ENCODE assay signal across 1 cellular context in the genomic region with DNA sequence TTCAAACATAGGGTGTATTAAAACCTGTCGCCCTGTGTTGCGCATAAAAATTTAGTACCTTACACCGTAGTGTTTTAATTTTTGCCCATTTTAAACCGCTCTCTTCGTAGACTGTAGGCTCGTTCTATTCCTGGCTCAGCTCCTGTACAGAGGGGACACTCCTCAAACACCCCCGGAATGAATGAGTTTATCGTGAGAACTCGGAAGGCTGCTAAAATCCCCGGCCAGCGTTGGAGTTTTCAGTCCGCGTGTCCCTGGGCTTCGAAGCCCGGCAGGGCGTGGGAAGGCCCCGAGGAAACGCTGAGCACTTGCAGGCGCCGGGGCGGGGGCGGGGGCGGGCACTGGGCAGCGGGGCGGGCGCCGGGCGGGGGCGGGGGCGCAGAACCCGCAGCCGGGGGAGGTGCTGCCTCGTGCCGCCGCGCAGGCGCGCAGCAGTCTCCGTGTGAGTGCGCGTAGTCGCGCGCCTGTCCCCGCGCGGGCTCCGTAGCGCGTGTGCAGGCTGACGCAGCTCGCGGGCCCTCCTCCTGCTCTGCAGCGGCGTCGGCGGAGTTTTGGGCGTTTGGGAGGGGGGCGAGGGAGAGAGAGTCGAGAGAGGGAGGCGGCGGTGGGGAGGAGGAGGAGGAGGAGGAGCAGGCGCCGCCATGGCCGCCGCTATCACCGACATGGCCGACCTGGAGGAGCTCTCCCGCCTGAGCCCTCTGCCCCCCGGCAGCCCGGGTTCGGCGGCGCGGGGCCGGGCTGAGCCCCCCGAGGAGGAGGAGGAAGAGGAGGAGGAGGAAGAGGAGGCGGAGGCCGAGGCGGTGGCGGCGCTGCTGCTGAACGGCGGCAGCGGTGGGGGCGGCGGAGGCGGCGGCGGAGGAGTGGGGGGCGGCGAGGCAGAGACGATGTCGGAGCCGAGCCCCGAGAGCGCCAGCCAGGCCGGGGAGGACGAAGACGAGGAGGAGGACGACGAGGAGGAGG.
TF ChIP-seq lines count a peak whose summit lies in the region.

A gene with protein sequence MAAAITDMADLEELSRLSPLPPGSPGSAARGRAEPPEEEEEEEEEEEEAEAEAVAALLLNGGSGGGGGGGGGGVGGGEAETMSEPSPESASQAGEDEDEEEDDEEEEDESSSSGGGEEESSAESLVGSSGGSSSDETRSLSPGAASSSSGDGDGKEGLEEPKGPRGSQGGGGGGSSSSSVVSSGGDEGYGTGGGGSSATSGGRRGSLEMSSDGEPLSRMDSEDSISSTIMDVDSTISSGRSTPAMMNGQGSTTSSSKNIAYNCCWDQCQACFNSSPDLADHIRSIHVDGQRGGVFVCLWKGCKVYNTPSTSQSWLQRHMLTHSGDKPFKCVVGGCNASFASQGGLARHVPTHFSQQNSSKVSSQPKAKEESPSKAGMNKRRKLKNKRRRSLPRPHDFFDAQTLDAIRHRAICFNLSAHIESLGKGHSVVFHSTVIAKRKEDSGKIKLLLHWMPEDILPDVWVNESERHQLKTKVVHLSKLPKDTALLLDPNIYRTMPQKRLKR (plus strand): TSS at position 434 of the 960 bp plus-strand sequence. CDS start 208 bp downstream, at position 642.

TF ChIP-seq in WTC11, 78 proteins besides CTCF, POLR2A, EP300 and RAD21 (continued from another document and continues in another):
- TF ChIP-seq, protein P1, sequence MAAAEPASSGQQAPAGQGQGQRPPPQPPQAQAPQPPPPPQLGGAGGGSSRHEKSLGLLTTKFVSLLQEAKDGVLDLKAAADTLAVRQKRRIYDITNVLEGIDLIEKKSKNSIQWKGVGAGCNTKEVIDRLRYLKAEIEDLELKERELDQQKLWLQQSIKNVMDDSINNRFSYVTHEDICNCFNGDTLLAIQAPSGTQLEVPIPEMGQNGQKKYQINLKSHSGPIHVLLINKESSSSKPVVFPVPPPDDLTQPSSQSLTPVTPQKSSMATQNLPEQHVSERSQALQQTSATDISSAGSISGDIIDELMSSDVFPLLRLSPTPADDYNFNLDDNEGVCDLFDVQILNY (CRISPR knock-in tag; IDR thresholded peaks at IDR 0.05): peak; percentile 36; the same call in 1 of the 2 replicates
- TF ChIP-seq GRHL2 (CRISPR knock-in tag; IDR thresholded peaks at IDR 0.05; ENCODE audit: insufficient replicate concordance, severe bottlenecking): no peak
- TF ChIP-seq NR2C2 (CRISPR knock-in tag; IDR thresholded peaks at IDR 0.05): no peak
- TF ChIP-seq, protein P2, sequence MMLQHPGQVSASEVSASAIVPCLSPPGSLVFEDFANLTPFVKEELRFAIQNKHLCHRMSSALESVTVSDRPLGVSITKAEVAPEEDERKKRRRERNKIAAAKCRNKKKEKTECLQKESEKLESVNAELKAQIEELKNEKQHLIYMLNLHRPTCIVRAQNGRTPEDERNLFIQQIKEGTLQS (CRISPR knock-in tag; conservative IDR thresholded peaks at IDR 0.05): no peak
- TF ChIP-seq, protein P3, sequence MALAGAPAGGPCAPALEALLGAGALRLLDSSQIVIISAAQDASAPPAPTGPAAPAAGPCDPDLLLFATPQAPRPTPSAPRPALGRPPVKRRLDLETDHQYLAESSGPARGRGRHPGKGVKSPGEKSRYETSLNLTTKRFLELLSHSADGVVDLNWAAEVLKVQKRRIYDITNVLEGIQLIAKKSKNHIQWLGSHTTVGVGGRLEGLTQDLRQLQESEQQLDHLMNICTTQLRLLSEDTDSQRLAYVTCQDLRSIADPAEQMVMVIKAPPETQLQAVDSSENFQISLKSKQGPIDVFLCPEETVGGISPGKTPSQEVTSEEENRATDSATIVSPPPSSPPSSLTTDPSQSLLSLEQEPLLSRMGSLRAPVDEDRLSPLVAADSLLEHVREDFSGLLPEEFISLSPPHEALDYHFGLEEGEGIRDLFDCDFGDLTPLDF (CRISPR knock-in tag; IDR thresholded peaks at IDR 0.05): no peak
- TF ChIP-seq, protein P4, sequence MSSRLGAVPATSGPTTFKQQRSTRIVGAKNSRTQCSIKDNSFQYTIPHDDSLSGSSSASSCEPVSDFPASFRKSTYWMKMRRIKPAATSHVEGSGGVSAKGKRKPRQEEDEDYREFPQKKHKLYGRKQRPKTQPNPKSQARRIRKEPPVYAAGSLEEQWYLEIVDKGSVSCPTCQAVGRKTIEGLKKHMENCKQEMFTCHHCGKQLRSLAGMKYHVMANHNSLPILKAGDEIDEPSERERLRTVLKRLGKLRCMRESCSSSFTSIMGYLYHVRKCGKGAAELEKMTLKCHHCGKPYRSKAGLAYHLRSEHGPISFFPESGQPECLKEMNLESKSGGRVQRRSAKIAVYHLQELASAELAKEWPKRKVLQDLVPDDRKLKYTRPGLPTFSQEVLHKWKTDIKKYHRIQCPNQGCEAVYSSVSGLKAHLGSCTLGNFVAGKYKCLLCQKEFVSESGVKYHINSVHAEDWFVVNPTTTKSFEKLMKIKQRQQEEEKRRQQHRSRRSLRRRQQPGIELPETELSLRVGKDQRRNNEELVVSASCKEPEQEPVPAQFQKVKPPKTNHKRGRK (CRISPR knock-in tag; IDR thresholded peaks at IDR 0.05; ENCODE audit: borderline replicate concordance): no peak
- TF ChIP-seq GABPB1 (CRISPR knock-in tag; IDR thresholded peaks at IDR 0.05): no peak
- no peak for TF ChIP-seq HMGA2 (CRISPR knock-in tag; IDR thresholded peaks at IDR 0.05)
- TF ChIP-seq, protein P5, sequence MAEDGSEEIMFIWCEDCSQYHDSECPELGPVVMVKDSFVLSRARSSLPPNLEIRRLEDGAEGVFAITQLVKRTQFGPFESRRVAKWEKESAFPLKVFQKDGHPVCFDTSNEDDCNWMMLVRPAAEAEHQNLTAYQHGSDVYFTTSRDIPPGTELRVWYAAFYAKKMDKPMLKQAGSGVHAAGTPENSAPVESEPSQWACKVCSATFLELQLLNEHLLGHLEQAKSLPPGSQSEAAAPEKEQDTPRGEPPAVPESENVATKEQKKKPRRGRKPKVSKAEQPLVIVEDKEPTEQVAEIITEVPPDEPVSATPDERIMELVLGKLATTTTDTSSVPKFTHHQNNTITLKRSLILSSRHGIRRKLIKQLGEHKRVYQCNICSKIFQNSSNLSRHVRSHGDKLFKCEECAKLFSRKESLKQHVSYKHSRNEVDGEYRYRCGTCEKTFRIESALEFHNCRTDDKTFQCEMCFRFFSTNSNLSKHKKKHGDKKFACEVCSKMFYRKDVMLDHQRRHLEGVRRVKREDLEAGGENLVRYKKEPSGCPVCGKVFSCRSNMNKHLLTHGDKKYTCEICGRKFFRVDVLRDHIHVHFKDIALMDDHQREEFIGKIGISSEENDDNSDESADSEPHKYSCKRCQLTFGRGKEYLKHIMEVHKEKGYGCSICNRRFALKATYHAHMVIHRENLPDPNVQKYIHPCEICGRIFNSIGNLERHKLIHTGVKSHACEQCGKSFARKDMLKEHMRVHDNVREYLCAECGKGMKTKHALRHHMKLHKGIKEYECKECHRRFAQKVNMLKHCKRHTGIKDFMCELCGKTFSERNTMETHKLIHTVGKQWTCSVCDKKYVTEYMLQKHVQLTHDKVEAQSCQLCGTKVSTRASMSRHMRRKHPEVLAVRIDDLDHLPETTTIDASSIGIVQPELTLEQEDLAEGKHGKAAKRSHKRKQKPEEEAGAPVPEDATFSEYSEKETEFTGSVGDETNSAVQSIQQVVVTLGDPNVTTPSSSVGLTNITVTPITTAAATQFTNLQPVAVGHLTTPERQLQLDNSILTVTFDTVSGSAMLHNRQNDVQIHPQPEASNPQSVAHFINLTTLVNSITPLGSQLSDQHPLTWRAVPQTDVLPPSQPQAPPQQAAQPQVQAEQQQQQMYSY (CRISPR knock-in tag; IDR thresholded peaks at IDR 0.05): no peak
- TF ChIP-seq, protein P6, sequence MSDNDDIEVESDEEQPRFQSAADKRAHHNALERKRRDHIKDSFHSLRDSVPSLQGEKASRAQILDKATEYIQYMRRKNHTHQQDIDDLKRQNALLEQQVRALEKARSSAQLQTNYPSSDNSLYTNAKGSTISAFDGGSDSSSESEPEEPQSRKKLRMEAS (CRISPR knock-in tag; IDR thresholded peaks at IDR 0.05): peak; percentile 94
- TF ChIP-seq ZNF263 (CRISPR knock-in tag; IDR thresholded peaks at IDR 0.05; ENCODE audit: low read depth): peak; percentile 52; the same call in 1 of the 2 replicates
- TF ChIP-seq, protein P7, sequence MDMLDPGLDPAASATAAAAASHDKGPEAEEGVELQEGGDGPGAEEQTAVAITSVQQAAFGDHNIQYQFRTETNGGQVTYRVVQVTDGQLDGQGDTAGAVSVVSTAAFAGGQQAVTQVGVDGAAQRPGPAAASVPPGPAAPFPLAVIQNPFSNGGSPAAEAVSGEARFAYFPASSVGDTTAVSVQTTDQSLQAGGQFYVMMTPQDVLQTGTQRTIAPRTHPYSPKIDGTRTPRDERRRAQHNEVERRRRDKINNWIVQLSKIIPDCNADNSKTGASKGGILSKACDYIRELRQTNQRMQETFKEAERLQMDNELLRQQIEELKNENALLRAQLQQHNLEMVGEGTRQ (CRISPR knock-in tag; IDR thresholded peaks at IDR 0.05): no peak; the same call in 1 of the 2 replicates
- TF ChIP-seq TP53 (CRISPR knock-in tag; IDR thresholded peaks at IDR 0.05): peak; percentile 86
- TF ChIP-seq, protein P8, sequence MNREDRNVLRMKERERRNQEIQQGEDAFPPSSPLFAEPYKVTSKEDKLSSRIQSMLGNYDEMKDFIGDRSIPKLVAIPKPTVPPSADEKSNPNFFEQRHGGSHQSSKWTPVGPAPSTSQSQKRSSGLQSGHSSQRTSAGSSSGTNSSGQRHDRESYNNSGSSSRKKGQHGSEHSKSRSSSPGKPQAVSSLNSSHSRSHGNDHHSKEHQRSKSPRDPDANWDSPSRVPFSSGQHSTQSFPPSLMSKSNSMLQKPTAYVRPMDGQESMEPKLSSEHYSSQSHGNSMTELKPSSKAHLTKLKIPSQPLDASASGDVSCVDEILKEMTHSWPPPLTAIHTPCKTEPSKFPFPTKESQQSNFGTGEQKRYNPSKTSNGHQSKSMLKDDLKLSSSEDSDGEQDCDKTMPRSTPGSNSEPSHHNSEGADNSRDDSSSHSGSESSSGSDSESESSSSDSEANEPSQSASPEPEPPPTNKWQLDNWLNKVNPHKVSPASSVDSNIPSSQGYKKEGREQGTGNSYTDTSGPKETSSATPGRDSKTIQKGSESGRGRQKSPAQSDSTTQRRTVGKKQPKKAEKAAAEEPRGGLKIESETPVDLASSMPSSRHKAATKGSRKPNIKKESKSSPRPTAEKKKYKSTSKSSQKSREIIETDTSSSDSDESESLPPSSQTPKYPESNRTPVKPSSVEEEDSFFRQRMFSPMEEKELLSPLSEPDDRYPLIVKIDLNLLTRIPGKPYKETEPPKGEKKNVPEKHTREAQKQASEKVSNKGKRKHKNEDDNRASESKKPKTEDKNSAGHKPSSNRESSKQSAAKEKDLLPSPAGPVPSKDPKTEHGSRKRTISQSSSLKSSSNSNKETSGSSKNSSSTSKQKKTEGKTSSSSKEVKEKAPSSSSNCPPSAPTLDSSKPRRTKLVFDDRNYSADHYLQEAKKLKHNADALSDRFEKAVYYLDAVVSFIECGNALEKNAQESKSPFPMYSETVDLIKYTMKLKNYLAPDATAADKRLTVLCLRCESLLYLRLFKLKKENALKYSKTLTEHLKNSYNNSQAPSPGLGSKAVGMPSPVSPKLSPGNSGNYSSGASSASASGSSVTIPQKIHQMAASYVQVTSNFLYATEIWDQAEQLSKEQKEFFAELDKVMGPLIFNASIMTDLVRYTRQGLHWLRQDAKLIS (CRISPR knock-in tag; IDR thresholded peaks at IDR 0.05; ENCODE audit: borderline replicate concordance): no peak; the same call in 1 of the 2 replicates
- TF ChIP-seq, protein P9, sequence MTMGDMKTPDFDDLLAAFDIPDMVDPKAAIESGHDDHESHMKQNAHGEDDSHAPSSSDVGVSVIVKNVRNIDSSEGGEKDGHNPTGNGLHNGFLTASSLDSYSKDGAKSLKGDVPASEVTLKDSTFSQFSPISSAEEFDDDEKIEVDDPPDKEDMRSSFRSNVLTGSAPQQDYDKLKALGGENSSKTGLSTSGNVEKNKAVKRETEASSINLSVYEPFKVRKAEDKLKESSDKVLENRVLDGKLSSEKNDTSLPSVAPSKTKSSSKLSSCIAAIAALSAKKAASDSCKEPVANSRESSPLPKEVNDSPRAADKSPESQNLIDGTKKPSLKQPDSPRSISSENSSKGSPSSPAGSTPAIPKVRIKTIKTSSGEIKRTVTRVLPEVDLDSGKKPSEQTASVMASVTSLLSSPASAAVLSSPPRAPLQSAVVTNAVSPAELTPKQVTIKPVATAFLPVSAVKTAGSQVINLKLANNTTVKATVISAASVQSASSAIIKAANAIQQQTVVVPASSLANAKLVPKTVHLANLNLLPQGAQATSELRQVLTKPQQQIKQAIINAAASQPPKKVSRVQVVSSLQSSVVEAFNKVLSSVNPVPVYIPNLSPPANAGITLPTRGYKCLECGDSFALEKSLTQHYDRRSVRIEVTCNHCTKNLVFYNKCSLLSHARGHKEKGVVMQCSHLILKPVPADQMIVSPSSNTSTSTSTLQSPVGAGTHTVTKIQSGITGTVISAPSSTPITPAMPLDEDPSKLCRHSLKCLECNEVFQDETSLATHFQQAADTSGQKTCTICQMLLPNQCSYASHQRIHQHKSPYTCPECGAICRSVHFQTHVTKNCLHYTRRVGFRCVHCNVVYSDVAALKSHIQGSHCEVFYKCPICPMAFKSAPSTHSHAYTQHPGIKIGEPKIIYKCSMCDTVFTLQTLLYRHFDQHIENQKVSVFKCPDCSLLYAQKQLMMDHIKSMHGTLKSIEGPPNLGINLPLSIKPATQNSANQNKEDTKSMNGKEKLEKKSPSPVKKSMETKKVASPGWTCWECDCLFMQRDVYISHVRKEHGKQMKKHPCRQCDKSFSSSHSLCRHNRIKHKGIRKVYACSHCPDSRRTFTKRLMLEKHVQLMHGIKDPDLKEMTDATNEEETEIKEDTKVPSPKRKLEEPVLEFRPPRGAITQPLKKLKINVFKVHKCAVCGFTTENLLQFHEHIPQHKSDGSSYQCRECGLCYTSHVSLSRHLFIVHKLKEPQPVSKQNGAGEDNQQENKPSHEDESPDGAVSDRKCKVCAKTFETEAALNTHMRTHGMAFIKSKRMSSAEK (CRISPR knock-in tag; IDR thresholded peaks at IDR 0.05; ENCODE audit: borderline replicate concordance): no peak
- 0 out of 2 replicates have a peak, but pooled peaks have one; percentile 15 for TF ChIP-seq NFYB (CRISPR knock-in tag; conservative IDR thresholded peaks at IDR 0.05; ENCODE audit: low read depth)
- TF ChIP-seq TCF7 (CRISPR knock-in tag; IDR thresholded peaks at IDR 0.05; ENCODE audit: low read depth): no peak
- TF ChIP-seq SMAD4 (CRISPR knock-in tag; IDR thresholded peaks at IDR 0.05): no peak
- TF ChIP-seq, protein P10, sequence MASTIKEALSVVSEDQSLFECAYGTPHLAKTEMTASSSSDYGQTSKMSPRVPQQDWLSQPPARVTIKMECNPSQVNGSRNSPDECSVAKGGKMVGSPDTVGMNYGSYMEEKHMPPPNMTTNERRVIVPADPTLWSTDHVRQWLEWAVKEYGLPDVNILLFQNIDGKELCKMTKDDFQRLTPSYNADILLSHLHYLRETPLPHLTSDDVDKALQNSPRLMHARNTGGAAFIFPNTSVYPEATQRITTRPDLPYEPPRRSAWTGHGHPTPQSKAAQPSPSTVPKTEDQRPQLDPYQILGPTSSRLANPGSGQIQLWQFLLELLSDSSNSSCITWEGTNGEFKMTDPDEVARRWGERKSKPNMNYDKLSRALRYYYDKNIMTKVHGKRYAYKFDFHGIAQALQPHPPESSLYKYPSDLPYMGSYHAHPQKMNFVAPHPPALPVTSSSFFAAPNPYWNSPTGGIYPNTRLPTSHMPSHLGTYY (CRISPR knock-in tag; IDR thresholded peaks at IDR 0.05): no peak
